In genomic region chr9:134975253-134975652, GRCh38 we compare ENCODE assay signal across 25 cellular contexts. TPM values are rescaled to one million over a fixed set of nuclear protein-coding genes. Genes with fewer than 3 reads are reported as not detected.
DNase-seq lines count a peak whose midpoint lies in the region; FAIRE-seq and TF ChIP-seq lines count a peak whose summit lies in the region.
"Had no signal": no experiment of that assay in that cellular context is flagged by ENCODE, and none has a peak within 500 bp of the region (broad histone marks: within the 10 kb centered on the region; RNA-seq: fewer than 3 reads in every experiment).

No MANE protein-coding gene starts in this region.

- POLR2A ChIA-PET in H1 (lab: Charles Lee; ENCODE audit: partially characterized antibody): interaction anchor here (1.1 kb wide), 1 partner anchor 164 kb away, joined by 3 read pairs; no protein-coding TSS in a partner anchor

- H3K18ac ChIP-seq in H9 (ENCODE audit: insufficient read length, low read depth, low read length) (no peak overlapping the region), H1 (ENCODE audit: extremely low read depth, low read length) (no peak overlapping the region)

- no CpG with 5 or more reads among the region's 1 CpG for WGBS in H9 (ENCODE audit: extremely low coverage, insufficient read length, low lambda C conversion rate)
- 14% methylated on average over 1 of the region's 1 CpG for WGBS in HUES64
- 0% methylated on average over 1 of the region's 1 CpG; no CpG with 5 or more reads in 1 of the 2 experiments for WGBS in H1 (ENCODE audit: extremely low coverage in 1 of 2, insufficient coverage in 1 of 2, insufficient read length in 1 of 2, insufficient replicate concordance in 2 of 2, low coverage in 1 of 2, low lambda C conversion rate in 2 of 2, missing lambda C conversion rate in 1 of 2), 2 experiments
- WGBS in mammary epithelial cell (ENCODE audit: low coverage, missing lambda C conversion rate): 100% methylated on average over 1 of the region's 1 CpG

- H3K4me3 Mint-ChIP-seq in H9: peak overlapping the region; percentile 25 to 28; a peak in 3 of 5 replicates
- H3K4me3 Mint-ChIP-seq: B cell; CD8-positive, alpha-beta T cell had no signal

- BruUV-seq in mammary epithelial cell (replicated peaks; lab: Mats Ljungman, UMichigan): no TSS peak

- TF ChIP-seq CTCF in H9 (conservative IDR thresholded peaks at IDR 0.05) (no peak), H1 (IDR thresholded peaks at IDR 0.05; ENCODE audit: control extremely low read depth in 1 of 3, insufficient read depth in 1 of 3, low read depth in 1 of 3, low read length in 3 of 3) (no peak), neutrophil (IDR thresholded peaks at IDR 0.05) (no peak), mammary epithelial cell (conservative IDR thresholded peaks at IDR 0.05 in 1 of 2, IDR thresholded peaks at IDR 0.05 in 1 of 2; ENCODE audit: extremely low read depth in 1 of 2, insufficient read depth in 1 of 2, low read depth in 1 of 2, low read length in 2 of 2) (no peak)

- peaks cover 4% of the 10 kb centered on the region; the same call in 1 of the 2 replicates for H3K4me1 ChIP-seq in H9 (ENCODE audit: insufficient read depth, low read length)
- H3K4me1 ChIP-seq in HUES64 (ENCODE audit: insufficient read depth, low read length): peaks cover 29% of the 10 kb centered on the region
- H3K4me1 ChIP-seq in H1 (replicated peaks in 1 of 4; ENCODE audit: control insufficient read depth in 3 of 4, insufficient read depth in 4 of 4, low read length in 3 of 4): peaks cover 0 to 12% (median 3%) of the 10 kb centered on the region in 4 experiments; a peak in 3 of 7 replicates
- peaks cover 42 to 60% of the 10 kb centered on the region in 2 experiments for H3K4me1 ChIP-seq in neutrophil (ENCODE audit: control insufficient read depth in 1 of 2, insufficient read depth in 1 of 2, low read depth in 1 of 2, low read length in 1 of 2)
- H3K4me1 ChIP-seq in mammary epithelial cell (ENCODE audit: insufficient read depth, low read length): no peaks in the 10 kb centered on the region

- H2BK20ac ChIP-seq in H9 (ENCODE audit: low read depth, low read length, poor library complexity, severe bottlenecking) (no peak overlapping the region), H1 (ENCODE audit: low read length) (no peak overlapping the region)

- H3K4ac ChIP-seq in H9 (ENCODE audit: low read depth, low read length): no peak overlapping the region
- H3K4ac ChIP-seq in H1 (replicated peaks; ENCODE audit: insufficient read length, low read depth, low read length): no peak overlapping the region

- no peaks in the 10 kb centered on the region for H3K9me3 Mint-ChIP-seq in H9
- H3K9me3 Mint-ChIP-seq: CD8-positive, alpha-beta T cell had no signal

- H3K56ac ChIP-seq in H9 (ENCODE audit: insufficient read length, low read depth, low read length): no peak overlapping the region
- H3K56ac ChIP-seq in H1 (replicated peaks; ENCODE audit: insufficient read length, low read depth, low read length): no peak overlapping the region

- H3K79me1 ChIP-seq in H9 (ENCODE audit: insufficient read depth, low read depth, low read length, poor library complexity, severe bottlenecking): no peaks in the 10 kb centered on the region
- no peaks in the 10 kb centered on the region for H3K79me1 ChIP-seq in H1 (ENCODE audit: low read depth, low read length)

- no peak for FAIRE-seq in H1 (lab: Jason Lieb, UNC)
- FAIRE-seq: G401.6, GM12891, GM19239, K562 had no signal

- H2AFZ ChIP-seq in H9 (ENCODE audit: low read length) (no peak overlapping the region), H1 (ENCODE audit: low read length) (no peak overlapping the region), mammary epithelial cell (ENCODE audit: low read depth, low read length) (no peak overlapping the region)
- H2AFZ ChIP-seq: GM23248 had no signal

- no peaks in the 10 kb centered on the region for H3K36me3 ChIP-seq in HUES64 (ENCODE audit: insufficient read depth, low read length)
- H3K36me3 ChIP-seq in H1 (ENCODE audit: control insufficient read depth in 2 of 4, insufficient read depth in 4 of 4, low read length in 3 of 4): no peaks in the 10 kb centered on the region
- no peaks in the 10 kb centered on the region for H3K36me3 ChIP-seq in neutrophil
- no peaks in the 10 kb centered on the region for H3K36me3 ChIP-seq in mammary epithelial cell (ENCODE audit: insufficient read depth, low read length)
- H3K36me3 ChIP-seq: BLaER1 treated with 17β-estradiol and CSF1 and Interleukin-3, amounts not matched to agents 10 nM and 100 nM had no signal

- TF ChIP-seq EP300 in H1 (IDR thresholded peaks at IDR 0.05; ENCODE audit: borderline replicate concordance in 1 of 2, low read depth in 2 of 2, low read length in 2 of 2): no peak

- intact Hi-C loops in mammary epithelial cell (cut with micrococcal nuclease): no loop called here

- H3K9me3 ChIP-seq in H9 (ENCODE audit: control insufficient read depth, low read depth, low read length): no peaks in the 10 kb centered on the region
- H3K9me3 ChIP-seq in HUES64 (ENCODE audit: insufficient read depth, low read depth, low read length): no peaks in the 10 kb centered on the region
- H3K9me3 ChIP-seq in H1 (ENCODE audit: insufficient read depth in 2 of 2, low read depth in 1 of 2, low read length in 1 of 2): no peaks in the 10 kb centered on the region
- no peaks in the 10 kb centered on the region for H3K9me3 ChIP-seq in neutrophil
- peaks cover 10% of the 10 kb centered on the region for H3K9me3 ChIP-seq in mammary epithelial cell (replicated peaks; ENCODE audit: insufficient read depth, low read length)
- H3K9me3 ChIP-seq: BLaER1 treated with 17β-estradiol and CSF1 and Interleukin-3, amounts not matched to agents 10 nM and 100 nM had no signal

- dilution Hi-C loops in mammary epithelial cell (cut with HindIII; ENCODE audit: low sequenced_read_pairs): no loop called here

- H3K36me3 Mint-ChIP-seq in H9 (ENCODE audit: insufficient read depth in 1 of 3, low read depth in 3 of 3): no peaks in the 10 kb centered on the region
- H3K36me3 Mint-ChIP-seq: CD8-positive, alpha-beta T cell had no signal

- no peaks in the 10 kb centered on the region for H3K27me3 ChIP-seq in H9 (ENCODE audit: insufficient read depth, low read length)
- H3K27me3 ChIP-seq in HUES64 (ENCODE audit: insufficient read depth, low read length): peaks cover 2% of the 10 kb centered on the region; the same call in 1 of the 2 replicates
- H3K27me3 ChIP-seq in H1 (replicated peaks in 1 of 4; ENCODE audit: control insufficient read depth in 3 of 4, extremely low read depth in 1 of 4, insufficient read depth in 3 of 4, low read length in 3 of 4): no peaks in the 10 kb centered on the region; a peak in 2 of 7 replicates
- no peaks in the 10 kb centered on the region for H3K27me3 ChIP-seq in neutrophil
- H3K27me3 ChIP-seq in mammary epithelial cell (ENCODE audit: insufficient read depth, low read length): no peaks in the 10 kb centered on the region
- H3K27me3 ChIP-seq: BLaER1 treated with 17β-estradiol and CSF1 and Interleukin-3, amounts not matched to agents 10 nM and 100 nM had no signal

- no peak overlapping the region for H3K9ac ChIP-seq in H9 (ENCODE audit: extremely low read depth, insufficient read length, low read length)
- H3K9ac ChIP-seq in HUES64 (ENCODE audit: low read depth, low read length): no peak overlapping the region
- no peak overlapping the region for H3K9ac ChIP-seq in H1 (replicated peaks in 1 of 4; ENCODE audit: extremely low read depth in 1 of 4, low read depth in 3 of 4, low read length in 3 of 4)
- no peak overlapping the region for H3K9ac ChIP-seq in mammary epithelial cell (ENCODE audit: insufficient read depth, low read length)
- H3K9ac ChIP-seq: BLaER1 treated with 17β-estradiol and CSF1 and Interleukin-3, amounts not matched to agents 10 nM and 100 nM; GM23248 had no signal

- H3K79me2 ChIP-seq in H9 (ENCODE audit: insufficient read depth, low read length) (no peaks in the 10 kb centered on the region), H1 (ENCODE audit: control insufficient read depth in 1 of 2, insufficient read depth in 2 of 2, low read length in 2 of 2) (no peaks in the 10 kb centered on the region), mammary epithelial cell (ENCODE audit: insufficient read depth, low read length) (no peaks in the 10 kb centered on the region)

- H4K91ac ChIP-seq in H9 (ENCODE audit: insufficient read length, low read depth, low read length) (no peak overlapping the region), H1 (replicated peaks; ENCODE audit: insufficient read length, low read length) (no peak overlapping the region)

- H3K4me3 ChIP-seq in HUES64 (ENCODE audit: low read length) (peak overlapping the region; percentile 25; the same call in 1 of the 2 replicates), H1 (ENCODE audit: extremely low read depth in 1 of 4, insufficient read depth in 2 of 4, low read depth in 3 of 4, low read length in 4 of 4) (peak overlapping the region in 1 of 4 experiments; percentile 45; a peak in 1 of 8 replicates), neutrophil (ENCODE audit: low read depth in 1 of 2, low read length in 1 of 2) (peak overlapping the region in 1 of 2 experiments; percentile 7), mammary epithelial cell (replicated peaks in 1 of 3; ENCODE audit: insufficient read depth in 1 of 3, low read depth in 2 of 3, low read length in 3 of 3) (no peak overlapping the region)
- H3K4me3 ChIP-seq: BLaER1 treated with 17β-estradiol and CSF1 and Interleukin-3, amounts not matched to agents 10 nM and 100 nM; GM23248; K562 had no signal

- no peaks in the 10 kb centered on the region for H4K20me1 ChIP-seq in H9 (ENCODE audit: control insufficient read depth, insufficient read depth, insufficient read length)
- H4K20me1 ChIP-seq in H1 (replicated peaks in 1 of 2; ENCODE audit: control insufficient read depth in 1 of 2, insufficient read depth in 2 of 2, low read length in 2 of 2): no peaks in the 10 kb centered on the region
- H4K20me1 ChIP-seq in mammary epithelial cell (ENCODE audit: insufficient read depth, low read length): no peaks in the 10 kb centered on the region
- H4K20me1 ChIP-seq: BLaER1 treated with 17β-estradiol and CSF1 and Interleukin-3, amounts not matched to agents 10 nM and 100 nM had no signal

- no peak overlapping the region for H2AK5ac ChIP-seq in H9 (ENCODE audit: insufficient read length, low read length)
- H2AK5ac ChIP-seq in H1 (ENCODE audit: low read depth, low read length): no peak overlapping the region

- no peak overlapping the region for H3T11ph ChIP-seq in H9 (ENCODE audit: low read length)

- H3K4me1 Mint-ChIP-seq in H9: peaks cover 47 to 54% of the 10 kb centered on the region in 2 experiments
- H3K4me1 Mint-ChIP-seq: B cell had no signal

- H2BK12ac ChIP-seq in H9 (ENCODE audit: insufficient read length, low read depth, low read length) (no peak overlapping the region), H1 (ENCODE audit: low read depth, low read length) (no peak overlapping the region)

- H4K5ac ChIP-seq in H9 (ENCODE audit: insufficient read length, low read depth, low read length) (no peak overlapping the region), H1 (ENCODE audit: insufficient read length, low read depth, low read length) (no peak overlapping the region)

- peaks cover 16% of the 10 kb centered on the region for H3K27me3 Mint-ChIP-seq in H9 (ENCODE audit: low read depth)

- H3K23ac ChIP-seq in H9 (ENCODE audit: insufficient read length, low read depth, low read length): no peak overlapping the region
- H3K23ac ChIP-seq in H1 (ENCODE audit: insufficient read length): no peak overlapping the region

- peak overlapping the region in 2 of 3 experiments; percentile 38 to 93; a peak in 3 of 7 replicates for H3K27ac Mint-ChIP-seq in H9
- H3K27ac Mint-ChIP-seq: B cell; CD8-positive, alpha-beta T cell had no signal

- H3K4me2 ChIP-seq in H9 (ENCODE audit: insufficient read depth, insufficient read length, low read length) (peak overlapping the region; percentile 8), H1 (ENCODE audit: insufficient read depth in 1 of 2, low read depth in 2 of 2, low read length in 2 of 2) (peak overlapping the region; percentile 39 to 46; a peak in 1 of 4 replicates), mammary epithelial cell (ENCODE audit: insufficient read depth, low read depth, low read length) (no peak overlapping the region)
- H3K4me2 ChIP-seq: BLaER1 treated with 17β-estradiol and CSF1 and Interleukin-3, amounts not matched to agents 10 nM and 100 nM had no signal

- H3K14ac ChIP-seq in H9 (ENCODE audit: insufficient read depth, low read length) (no peak overlapping the region), H1 (ENCODE audit: insufficient read length) (no peak overlapping the region)

- CTCF ChIA-PET in H1 (lab: Charles Lee; ENCODE audit: partially characterized antibody) (interaction anchor here (1.0 kb wide), 1 partner anchor 286 kb away, joined by 3 read pairs; no protein-coding TSS in a partner anchor), mammary epithelial cell (lab: Charles Lee; ENCODE audit: low non-redundant PET) (no interaction called here)

- DNase-seq in H9 (no peak), H1 (ENCODE audit: low read depth in 1 of 2, low spot score in 2 of 2) (no peak), mammary epithelial cell (no peak), foreskin melanocyte (no peak), AG08396 (ENCODE audit: low spot score) (no peak)
- DNase-seq: 8988T; CD8-positive, alpha-beta T cell; COR-L47; DMS 273 treated with DMSO at 0.1 percent for 48 hours; DMS53; DND-41; EL; GM23248; H7; IMR-90 had no signal

- H4K8ac ChIP-seq in H9 (replicated peaks; ENCODE audit: insufficient read length, low read depth, low read length): no peak overlapping the region
- no peak overlapping the region for H4K8ac ChIP-seq in H1 (ENCODE audit: extremely low read depth, insufficient read depth, low read length)

- TF ChIP-seq RAD21 in H1 (IDR thresholded peaks at IDR 0.05 in 1 of 2, conservative IDR thresholded peaks at IDR 0.05 in 1 of 2; ENCODE audit: low read depth in 2 of 2, low read length in 2 of 2): no peak

- H2BK15ac ChIP-seq in H9 (ENCODE audit: low read depth, low read length) (no peak overlapping the region), H1 (ENCODE audit: low read length) (no peak overlapping the region)

- no peak overlapping the region for H3K27ac ChIP-seq in H9 (ENCODE audit: insufficient read length, low read depth, low read length)
- H3K27ac ChIP-seq in HUES64 (ENCODE audit: low read depth, low read length): peak overlapping the region; percentile 54
- no peak overlapping the region for H3K27ac ChIP-seq in H1 (ENCODE audit: low read depth, low read length)
- H3K27ac ChIP-seq in neutrophil: peak overlapping the region; percentile 74
- no peak overlapping the region for H3K27ac ChIP-seq in mammary epithelial cell (ENCODE audit: insufficient read depth, low read depth, low read length)
- H3K27ac ChIP-seq: BLaER1 treated with 17β-estradiol and CSF1 and Interleukin-3, amounts not matched to agents 10 nM and 100 nM; GM23248 had no signal

- no peak for TF ChIP-seq POLR2A in H1 (IDR thresholded peaks at IDR 0.05; ENCODE audit: control extremely low read depth in 1 of 2, low read depth in 2 of 2, low read length in 2 of 2)

- H3K23me2 ChIP-seq in H9 (ENCODE audit: insufficient read length, low read depth, low read length, poor library complexity, severe bottlenecking): no peaks in the 10 kb centered on the region
- H3K23me2 ChIP-seq in H1 (ENCODE audit: low read depth, low read length): no peaks in the 10 kb centered on the region

- no peak overlapping the region for H2BK5ac ChIP-seq in H9 (ENCODE audit: insufficient read length, low read length)
- H2BK5ac ChIP-seq in H1 (ENCODE audit: low read depth, low read length): peak overlapping the region; percentile 66; the same call in 1 of the 2 replicates

- in situ Hi-C loops in mammary epithelial cell (cut with MboI; ENCODE audit: low sequenced_read_pairs in 2 of 2): no loop called here

- H2BK120ac ChIP-seq in H9 (ENCODE audit: low read depth, low read length, poor library complexity, severe bottlenecking) (no peak overlapping the region), H1 (replicated peaks; ENCODE audit: low read depth, low read length) (no peak overlapping the region)

RNA-seq across cellular contexts. Expression of gene FCN1, which starts 57.5 kb away (rescaled TPM):
- not detected in 2 replicates for total RNA-seq in H9 (2021)
- polyA plus RNA-seq in HUES64 (2013, experiment 1 of 2): not detected
- polyA plus RNA-seq in HUES64 (2013, experiment 2 of 2): not detected
- not detected in 2 replicates for total RNA-seq in H1 (2021; fragmentation: NEBNext Ultra II Directional; extraction: Animal tissue kit (Norgen Biotek cat#: 25700))
- not detected in 2 replicates for polyA plus RNA-seq in H1 (2011; rRNA removed)
- not detected for polyA plus RNA-seq in H1 (2011; cell fraction: cytosol; rRNA removed)
- polyA plus RNA-seq in H1 (2011; cell fraction: nucleus; rRNA removed): not detected
- not detected in 4 replicates for polyA plus RNA-seq in H1 (2012, experiment 1 of 2)
- polyA plus RNA-seq in H1 (2012, experiment 2 of 2): not detected
- polyA plus RNA-seq in H1 (2013, experiment 1 of 2): not detected
- polyA plus RNA-seq in H1 (2013, experiment 2 of 2): not detected
- polyA minus RNA-seq in H1 (2011; rRNA and poly(A)+ RNA removed): not detected in 2 replicates
- polyA minus RNA-seq in H1 (2011; cell fraction: cytosol; rRNA and poly(A)+ RNA removed): not detected
- polyA minus RNA-seq in H1 (2011; cell fraction: nucleus; rRNA and poly(A)+ RNA removed): not detected
- total RNA-seq in mammary epithelial cell: not detected
- not detected for polyA plus RNA-seq in mammary epithelial cell
- polyA minus RNA-seq in mammary epithelial cell: not detected
- total RNA-seq: A673, GM23248, H7, IMR-90, K562 had no signal
- polyA plus RNA-seq: AG04450, GM23248, IMR-90, K562 had no signal

Comparison
In these comparisons a context has a peak if more than half of its experiments do, and no peak if none do; other contexts are left out.
1. H3K27ac ChIP-seq: peak in HUES64 (single experiment) and neutrophil (single experiment); none in H9 (single experiment), H1 (single experiment) and mammary epithelial cell (single experiment).